Comparison of ENCODE assay signal across 14 cellular contexts in genomic region chr6:157222201-157222981, GRCh38.
DNase-seq lines count a peak whose midpoint lies in the region; ATAC-seq, FAIRE-seq and TF ChIP-seq lines count a peak whose summit lies in the region.
"Had no signal": no experiment of that assay in that cellular context is flagged by ENCODE, and none has a peak within 500 bp of the region (broad histone marks: within the 10 kb centered on the region; RNA-seq: fewer than 3 reads in every experiment).

No MANE protein-coding gene starts in this region.

- no peak overlapping the region for H3K27ac ChIP-seq in CD4-positive, alpha-beta T cell (ENCODE audit: low read depth, low read length)
- H3K27ac ChIP-seq in DOHH2 (ENCODE audit: low read depth, low read length): peak overlapping the region; percentile 48
- no peak overlapping the region for H3K27ac ChIP-seq in naive thymus-derived CD4-positive, alpha-beta T cell (ENCODE audit: low read depth, low read length)
- no peak overlapping the region for H3K27ac ChIP-seq in tibial nerve

- H3K9me3 Mint-ChIP-seq in CD4-positive, alpha-beta T cell: no peaks in the 10 kb centered on the region
- H3K9me3 Mint-ChIP-seq in activated B cell treated with CpG ODN at 0.5 μM for 24 hours: no peaks in the 10 kb centered on the region
- H3K9me3 Mint-ChIP-seq in naive thymus-derived CD4-positive, alpha-beta T cell: peaks cover 0 to 3% (median 0%) of the 10 kb centered on the region in 11 donors

- intact Hi-C loops in CD4-positive, alpha-beta T cell (cut with DNase I, micrococcal nuclease): loop anchor here in 1 of 2 experiments (10.0 kb wide), 1 partner anchor 162 kb away; the partner anchor contains the start of gene ZDHHC14
- intact Hi-C loops in activated B cell treated with CpG ODN at 0.5 μM for 24 hours (cut with micrococcal nuclease): loop anchor here (5.0 kb wide), 2 partner anchors 445 kb away; partner anchors contain the start of gene ARID1B
- intact Hi-C loops in naive thymus-derived CD4-positive, alpha-beta T cell (cut with micrococcal nuclease): loop anchor here (5.0 kb wide), 2 partner anchors 440 to 445 kb away; partner anchors contain the start of gene ARID1B (in 1 of the 2)

- no peak for TF ChIP-seq CTCF in CD4-positive, alpha-beta T cell (IDR thresholded peaks at IDR 0.05)
- no peak for TF ChIP-seq CTCF in DOHH2 (IDR thresholded peaks at IDR 0.05; ENCODE audit: low read depth, low read length, poor library complexity, severe bottlenecking)
- TF ChIP-seq CTCF in activated B cell treated with CpG ODN at 0.5 μM for 24 hours (IDR thresholded peaks at IDR 0.05): no peak
- TF ChIP-seq CTCF in tibial nerve (IDR thresholded peaks at IDR 0.05): no peak
- no peak for TF ChIP-seq CTCF in D721Med (IDR thresholded peaks at IDR 0.05; ENCODE audit: insufficient read depth, missing control alignments)

- peak overlapping the region; percentile 72 for H3K4me2 ChIP-seq in DOHH2 (ENCODE audit: low read length)
- H3K4me2 ChIP-seq: SK-N-SH had no signal

- no peaks in the 10 kb centered on the region for H4K20me1 ChIP-seq in DOHH2 (ENCODE audit: control insufficient read depth, insufficient read depth, low read depth, low read length)

- peaks cover 60% of the 10 kb centered on the region for H3K4me1 ChIP-seq in DOHH2 (ENCODE audit: control insufficient read depth, low read length)
- H3K4me1 ChIP-seq in naive thymus-derived CD4-positive, alpha-beta T cell (ENCODE audit: control insufficient read depth in 2 of 2, insufficient read depth in 2 of 2, low read length in 2 of 2): peaks cover 7 to 37% of the 10 kb centered on the region in 2 donors
- H3K4me1 ChIP-seq in tibial nerve: peaks cover 0 to 22% (median 0%) of the 10 kb centered on the region in 4 donors

- H3K27me3 Mint-ChIP-seq in CD4-positive, alpha-beta T cell: no peaks in the 10 kb centered on the region
- no peaks in the 10 kb centered on the region for H3K27me3 Mint-ChIP-seq in activated B cell treated with CpG ODN at 0.5 μM for 24 hours
- H3K27me3 Mint-ChIP-seq in naive thymus-derived CD4-positive, alpha-beta T cell: peaks cover 0 to 8% (median 2%) of the 10 kb centered on the region in 5 donors

- no peaks in the 10 kb centered on the region for H3K27me3 ChIP-seq in CD4-positive, alpha-beta T cell (ENCODE audit: control insufficient read depth, insufficient read depth, low read length)
- H3K27me3 ChIP-seq in DOHH2 (ENCODE audit: control insufficient read depth, low read length) (no peaks in the 10 kb centered on the region; the same call in 1 of the 2 replicates), tibial nerve (no peaks in the 10 kb centered on the region)
- H3K27me3 ChIP-seq in naive thymus-derived CD4-positive, alpha-beta T cell (ENCODE audit: control insufficient read depth in 2 of 2, insufficient read depth in 2 of 2, low read length in 2 of 2): no peaks in the 10 kb centered on the region

- no peak for DNase-seq in CD4-positive, alpha-beta T cell
- DNase-seq in activated B cell treated with CpG ODN at 0.5 μM for 24 hours (no peak), RCC 7860 (ENCODE audit: low spot score) (no peak), tibial nerve (ENCODE audit: low spot score in 2 of 2) (no peak), D721Med (ENCODE audit: insufficient read length, low spot score) (no peak), NCI-H526 treated with DMSO at 0.1 percent for 48 hours (lab: John Stamatoyannopoulos, UW) (no peak)
- DNase-seq in naive thymus-derived CD4-positive, alpha-beta T cell: peak in 1 of 9 donors; percentile 20
- DNase-seq: activated CD4-positive, alpha-beta T cell treated with anti-CD3 and anti-CD28 coated beads for 48 hours; left ventricle myocardium superior; NCI-H1092; NCI-H82; SK-N-SH; stimulated activated CD4-positive, alpha-beta T cell treated with anti-CD3 and anti-CD28 coated beads, Interleukin-2, amount 100 ng/mL, for 24 hours had no signal

- TF ChIP-seq POLR2A in tibial nerve (IDR thresholded peaks at IDR 0.05): no peak

- H3K9me2 ChIP-seq in DOHH2 (replicated peaks; ENCODE audit: control insufficient read depth, low read length): no peaks in the 10 kb centered on the region
- H3K9me2 ChIP-seq: SK-N-SH had no signal

- H3K27ac Mint-ChIP-seq in CD4-positive, alpha-beta T cell: peak overlapping the region; percentile 73
- peak overlapping the region; percentile 82 for H3K27ac Mint-ChIP-seq in activated B cell treated with CpG ODN at 0.5 μM for 24 hours
- H3K27ac Mint-ChIP-seq in naive thymus-derived CD4-positive, alpha-beta T cell: peak overlapping the region; percentile 35 to 95 (median 71)

- H3K4me1 Mint-ChIP-seq in CD4-positive, alpha-beta T cell (ENCODE audit: low read depth): peaks cover 50% of the 10 kb centered on the region
- peaks cover 44% of the 10 kb centered on the region for H3K4me1 Mint-ChIP-seq in activated B cell treated with CpG ODN at 0.5 μM for 24 hours
- peaks cover 41 to 67% (median 50%) of the 10 kb centered on the region in 7 donors for H3K4me1 Mint-ChIP-seq in naive thymus-derived CD4-positive, alpha-beta T cell

- CTCF ChIA-PET in CD4-positive, alpha-beta T cell (lab: Charles Lee): interaction anchor here (2.3 kb wide), 1 partner anchor 13 kb away, joined by 13 read pairs; no protein-coding TSS in a partner anchor
- CTCF ChIA-PET in activated B cell treated with CpG ODN at 0.5 μM for 24 hours (lab: Charles Lee): interaction anchor here (1.2 kb wide), 2 partner anchors 9 to 13 kb away, joined by 3 to 5 read pairs; no protein-coding TSS in a partner anchor
- CTCF ChIA-PET in naive thymus-derived CD4-positive, alpha-beta T cell (lab: Charles Lee): interaction anchor here (1.0 to 1.5 kb wide), 2 partner anchors 13 to 51 kb away, joined by 4 to 10 read pairs; no protein-coding TSS in a partner anchor

- H3K36me3 Mint-ChIP-seq in CD4-positive, alpha-beta T cell (ENCODE audit: low read depth): no peaks in the 10 kb centered on the region
- no peaks in the 10 kb centered on the region for H3K36me3 Mint-ChIP-seq in activated B cell treated with CpG ODN at 0.5 μM for 24 hours (ENCODE audit: low read depth)
- no peaks in the 10 kb centered on the region for H3K36me3 Mint-ChIP-seq in naive thymus-derived CD4-positive, alpha-beta T cell

- POLR2A ChIA-PET in CD4-positive, alpha-beta T cell (lab: Charles Lee): interaction anchor here (0.5 to 1.7 kb wide), 6 partner anchors 13 to 1420 kb away, joined by 3 to 7 read pairs (median 3); no protein-coding TSS in a partner anchor
- POLR2A ChIA-PET in activated B cell treated with CpG ODN at 0.5 μM for 24 hours (lab: Charles Lee): interaction anchor here (1.7 to 2.8 kb wide), 3 partner anchors 11 to 52 kb away, joined by 7 to 19 read pairs (median 7); no protein-coding TSS in a partner anchor
- POLR2A ChIA-PET in naive thymus-derived CD4-positive, alpha-beta T cell (lab: Charles Lee): interaction anchor here (0.9 to 4.2 kb wide), 3 partner anchors 9 to 52 kb away, joined by 3 to 18 read pairs (median 4); no protein-coding TSS in a partner anchor

- FAIRE-seq in RCC 7860 (lab: Jason Lieb, UNC) (no peak), D721Med (lab: Jason Lieb, UNC) (no peak)

- peak overlapping the region; percentile 65 for H3K4me3 ChIP-seq in DOHH2 (ENCODE audit: low read length)
- H3K4me3 ChIP-seq in naive thymus-derived CD4-positive, alpha-beta T cell (ENCODE audit: low read length): peak overlapping the region; percentile 10
- no peak overlapping the region for H3K4me3 ChIP-seq in tibial nerve

- H3K79me2 ChIP-seq in DOHH2 (ENCODE audit: control insufficient read depth, low read length): no peaks in the 10 kb centered on the region

- H3K4me3 Mint-ChIP-seq in CD4-positive, alpha-beta T cell: peak overlapping the region; percentile 88
- peak overlapping the region; percentile 80 for H3K4me3 Mint-ChIP-seq in activated B cell treated with CpG ODN at 0.5 μM for 24 hours
- H3K4me3 Mint-ChIP-seq in naive thymus-derived CD4-positive, alpha-beta T cell: peak overlapping the region; percentile 52 to 97 (median 80)

- H3K9me3 ChIP-seq in CD4-positive, alpha-beta T cell (ENCODE audit: control insufficient read depth, low read length): no peaks in the 10 kb centered on the region
- H3K9me3 ChIP-seq in DOHH2 (ENCODE audit: control insufficient read depth, insufficient read depth, low read length): no peaks in the 10 kb centered on the region
- no peaks in the 10 kb centered on the region for H3K9me3 ChIP-seq in naive thymus-derived CD4-positive, alpha-beta T cell (ENCODE audit: control insufficient read depth in 2 of 3, low read length in 3 of 3)
- no peaks in the 10 kb centered on the region for H3K9me3 ChIP-seq in tibial nerve
- H3K9me3 ChIP-seq: SK-N-SH had no signal

- ATAC-seq in CD4-positive, alpha-beta T cell (ENCODE audit: poor library complexity): no peak
- peak; percentile 11 for ATAC-seq in activated B cell treated with CpG ODN at 0.5 μM for 24 hours (ENCODE audit: low read depth)
- ATAC-seq in naive thymus-derived CD4-positive, alpha-beta T cell: no peak

- 84 to 88% methylated on average over 17 of the region's 17 CpGs for WGBS in tibial nerve, 2 donors

- peaks cover 24% of the 10 kb centered on the region for H3F3A ChIP-seq in DOHH2 (ENCODE audit: control insufficient read depth, insufficient read depth)

- no peak for TF ChIP-seq EP300 in tibial nerve (IDR thresholded peaks at IDR 0.05)

- no peaks in the 10 kb centered on the region for H3K36me3 ChIP-seq in DOHH2 (ENCODE audit: control insufficient read depth, low read length)
- no peaks in the 10 kb centered on the region for H3K36me3 ChIP-seq in naive thymus-derived CD4-positive, alpha-beta T cell (ENCODE audit: control insufficient read depth in 2 of 3, insufficient read depth in 3 of 3, low read length in 3 of 3)
- H3K36me3 ChIP-seq in tibial nerve: no peaks in the 10 kb centered on the region

Comparison
In these comparisons a context has a peak if more than half of its experiments do, and no peak if none do; other contexts are left out.
1. H3K4me3 ChIP-seq: peak in DOHH2 (single experiment) and naive thymus-derived CD4-positive, alpha-beta T cell (single experiment); none in tibial nerve (0 of 4).
2. Peak in every context shown above with its lines, with median percentiles within 50 percentile points of each other: H3K27ac Mint-ChIP-seq and H3K4me3 Mint-ChIP-seq.